ENCODE assay signal across 1 cellular context in the genomic region with DNA sequence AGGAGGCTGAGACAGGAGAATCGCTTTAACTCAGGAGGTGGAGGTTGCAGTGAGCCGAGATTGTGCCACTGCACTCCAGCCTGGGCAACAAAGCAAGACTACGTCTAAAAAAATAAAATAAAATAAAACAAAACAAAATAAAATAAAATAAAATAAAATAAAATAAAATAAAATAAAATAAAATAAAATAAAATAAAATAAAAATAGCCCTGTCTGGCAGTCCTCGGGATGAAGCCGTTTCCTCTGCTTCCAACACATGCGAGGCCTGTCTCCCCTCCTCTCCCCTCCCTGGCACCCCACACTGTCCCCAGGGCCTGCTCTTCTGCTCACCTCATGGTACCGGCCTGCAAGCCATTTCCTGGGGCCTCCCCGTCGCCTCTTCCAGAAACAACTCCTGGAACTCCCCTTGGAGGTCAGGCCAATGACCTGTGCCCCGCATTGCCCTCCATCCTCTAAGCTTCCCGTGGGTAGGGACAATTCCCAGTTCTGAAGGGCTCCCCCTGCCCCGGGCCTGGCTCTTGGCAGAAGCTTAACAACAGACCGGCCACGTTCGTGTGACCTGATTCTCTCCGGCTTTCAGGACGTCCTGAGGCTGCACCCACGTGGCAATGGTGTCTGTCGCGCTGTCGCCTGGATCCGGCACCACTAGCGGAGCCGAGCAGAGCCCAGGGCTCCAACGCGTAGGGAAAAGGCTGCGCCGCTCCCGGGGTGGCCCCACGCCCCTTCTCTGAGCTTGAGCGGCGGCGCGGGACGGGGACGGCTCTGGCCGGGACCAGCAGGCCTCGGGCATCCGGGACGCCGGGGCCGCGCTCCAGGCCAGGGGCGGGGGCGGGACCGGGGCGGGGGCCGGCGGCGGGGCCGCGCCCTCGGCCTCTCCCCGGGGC.
TF ChIP-seq lines count a peak whose summit lies in the region.

No MANE protein-coding gene starts in this region.

TF ChIP-seq in HEK293, 187 proteins besides CTCF, POLR2A, EP300 and RAD21 (continued from another document):
- TF ChIP-seq, protein P1, sequence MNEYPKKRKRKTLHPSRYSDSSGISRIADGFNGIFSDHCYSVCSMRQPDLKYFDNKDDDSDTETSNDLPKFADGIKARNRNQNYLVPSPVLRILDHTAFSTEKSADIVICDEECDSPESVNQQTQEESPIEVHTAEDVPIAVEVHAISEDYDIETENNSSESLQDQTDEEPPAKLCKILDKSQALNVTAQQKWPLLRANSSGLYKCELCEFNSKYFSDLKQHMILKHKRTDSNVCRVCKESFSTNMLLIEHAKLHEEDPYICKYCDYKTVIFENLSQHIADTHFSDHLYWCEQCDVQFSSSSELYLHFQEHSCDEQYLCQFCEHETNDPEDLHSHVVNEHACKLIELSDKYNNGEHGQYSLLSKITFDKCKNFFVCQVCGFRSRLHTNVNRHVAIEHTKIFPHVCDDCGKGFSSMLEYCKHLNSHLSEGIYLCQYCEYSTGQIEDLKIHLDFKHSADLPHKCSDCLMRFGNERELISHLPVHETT (tag by site-specific recombination; IDR thresholded peaks at IDR 0.05), result no peak
- TF ChIP-seq ZNF621 (tag by site-specific recombination; IDR thresholded peaks at IDR 0.05) (no peak), BCL11A (tag by site-specific recombination; IDR thresholded peaks at IDR 0.05; ENCODE audit: low read depth) (no peak), ZNF221 (tag by site-specific recombination; IDR thresholded peaks at IDR 0.05; ENCODE audit: borderline replicate concordance) (no peak), HOXA7 (CRISPR knock-in tag; IDR thresholded peaks at IDR 0.05; ENCODE audit: borderline replicate concordance) (no peak), KLF8 (tag by site-specific recombination; IDR thresholded peaks at IDR 0.05) (no peak; the same call in 1 of the 2 replicates), ZNF292 (tag by site-specific recombination; IDR thresholded peaks at IDR 0.05; ENCODE audit: borderline replicate concordance, low read depth) (no peak), ZNF138 (tag by site-specific recombination; IDR thresholded peaks at IDR 0.05; ENCODE audit: borderline replicate concordance) (no peak), GLIS2 (tag by site-specific recombination; IDR thresholded peaks at IDR 0.05) (0 out of 2 replicates have a peak, but pooled peaks have one; percentile 16), ZNF341 (tag by site-specific recombination; IDR thresholded peaks at IDR 0.05; ENCODE audit: low read depth) (peak; percentile 18; the same call in 1 of the 2 replicates), ZNF433 (tag by site-specific recombination; IDR thresholded peaks at IDR 0.05; ENCODE audit: low read depth) (no peak), ZNF571 (tag by site-specific recombination; IDR thresholded peaks at IDR 0.05) (no peak), SP3 (tag by site-specific recombination; IDR thresholded peaks at IDR 0.05) (no peak), ZXDB (tag by site-specific recombination; IDR thresholded peaks at IDR 0.05) (no peak), ZNF146 (tag by site-specific recombination; IDR thresholded peaks at IDR 0.05) (no peak), ZNF169 (tag by site-specific recombination; IDR thresholded peaks at IDR 0.05) (no peak), ZNF610 (tag by site-specific recombination; IDR thresholded peaks at IDR 0.05; ENCODE audit: borderline replicate concordance) (no peak), ZNF426 (tag by site-specific recombination; IDR thresholded peaks at IDR 0.05) (no peak), ZBTB8A (tag by site-specific recombination; IDR thresholded peaks at IDR 0.05) (peak; percentile 11; the same call in 1 of the 2 replicates)
- TF ChIP-seq, protein P2, sequence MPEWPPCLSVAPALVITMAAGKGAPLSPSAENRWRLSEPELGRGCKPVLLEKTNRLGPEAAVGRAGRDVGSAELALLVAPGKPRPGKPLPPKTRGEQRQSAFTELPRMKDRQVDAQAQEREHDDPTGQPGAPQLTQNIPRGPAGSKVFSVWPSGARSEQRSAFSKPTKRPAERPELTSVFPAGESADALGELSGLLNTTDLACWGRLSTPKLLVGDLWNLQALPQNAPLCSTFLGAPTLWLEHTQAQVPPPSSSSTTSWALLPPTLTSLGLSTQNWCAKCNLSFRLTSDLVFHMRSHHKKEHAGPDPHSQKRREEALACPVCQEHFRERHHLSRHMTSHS (tag by site-specific recombination; IDR thresholded peaks at IDR 0.05), result no peak
- TF ChIP-seq, protein P3, sequence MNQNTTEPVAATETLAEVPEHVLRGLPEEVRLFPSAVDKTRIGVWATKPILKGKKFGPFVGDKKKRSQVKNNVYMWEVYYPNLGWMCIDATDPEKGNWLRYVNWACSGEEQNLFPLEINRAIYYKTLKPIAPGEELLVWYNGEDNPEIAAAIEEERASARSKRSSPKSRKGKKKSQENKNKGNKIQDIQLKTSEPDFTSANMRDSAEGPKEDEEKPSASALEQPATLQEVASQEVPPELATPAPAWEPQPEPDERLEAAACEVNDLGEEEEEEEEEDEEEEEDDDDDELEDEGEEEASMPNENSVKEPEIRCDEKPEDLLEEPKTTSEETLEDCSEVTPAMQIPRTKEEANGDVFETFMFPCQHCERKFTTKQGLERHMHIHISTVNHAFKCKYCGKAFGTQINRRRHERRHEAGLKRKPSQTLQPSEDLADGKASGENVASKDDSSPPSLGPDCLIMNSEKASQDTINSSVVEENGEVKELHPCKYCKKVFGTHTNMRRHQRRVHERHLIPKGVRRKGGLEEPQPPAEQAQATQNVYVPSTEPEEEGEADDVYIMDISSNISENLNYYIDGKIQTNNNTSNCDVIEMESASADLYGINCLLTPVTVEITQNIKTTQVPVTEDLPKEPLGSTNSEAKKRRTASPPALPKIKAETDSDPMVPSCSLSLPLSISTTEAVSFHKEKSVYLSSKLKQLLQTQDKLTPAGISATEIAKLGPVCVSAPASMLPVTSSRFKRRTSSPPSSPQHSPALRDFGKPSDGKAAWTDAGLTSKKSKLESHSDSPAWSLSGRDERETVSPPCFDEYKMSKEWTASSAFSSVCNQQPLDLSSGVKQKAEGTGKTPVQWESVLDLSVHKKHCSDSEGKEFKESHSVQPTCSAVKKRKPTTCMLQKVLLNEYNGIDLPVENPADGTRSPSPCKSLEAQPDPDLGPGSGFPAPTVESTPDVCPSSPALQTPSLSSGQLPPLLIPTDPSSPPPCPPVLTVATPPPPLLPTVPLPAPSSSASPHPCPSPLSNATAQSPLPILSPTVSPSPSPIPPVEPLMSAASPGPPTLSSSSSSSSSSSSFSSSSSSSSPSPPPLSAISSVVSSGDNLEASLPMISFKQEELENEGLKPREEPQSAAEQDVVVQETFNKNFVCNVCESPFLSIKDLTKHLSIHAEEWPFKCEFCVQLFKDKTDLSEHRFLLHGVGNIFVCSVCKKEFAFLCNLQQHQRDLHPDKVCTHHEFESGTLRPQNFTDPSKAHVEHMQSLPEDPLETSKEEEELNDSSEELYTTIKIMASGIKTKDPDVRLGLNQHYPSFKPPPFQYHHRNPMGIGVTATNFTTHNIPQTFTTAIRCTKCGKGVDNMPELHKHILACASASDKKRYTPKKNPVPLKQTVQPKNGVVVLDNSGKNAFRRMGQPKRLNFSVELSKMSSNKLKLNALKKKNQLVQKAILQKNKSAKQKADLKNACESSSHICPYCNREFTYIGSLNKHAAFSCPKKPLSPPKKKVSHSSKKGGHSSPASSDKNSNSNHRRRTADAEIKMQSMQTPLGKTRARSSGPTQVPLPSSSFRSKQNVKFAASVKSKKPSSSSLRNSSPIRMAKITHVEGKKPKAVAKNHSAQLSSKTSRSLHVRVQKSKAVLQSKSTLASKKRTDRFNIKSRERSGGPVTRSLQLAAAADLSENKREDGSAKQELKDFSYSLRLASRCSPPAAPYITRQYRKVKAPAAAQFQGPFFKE (tag by site-specific recombination; IDR thresholded peaks at IDR 0.05; ENCODE audit: borderline replicate concordance), result no peak
- TF ChIP-seq, protein P4, sequence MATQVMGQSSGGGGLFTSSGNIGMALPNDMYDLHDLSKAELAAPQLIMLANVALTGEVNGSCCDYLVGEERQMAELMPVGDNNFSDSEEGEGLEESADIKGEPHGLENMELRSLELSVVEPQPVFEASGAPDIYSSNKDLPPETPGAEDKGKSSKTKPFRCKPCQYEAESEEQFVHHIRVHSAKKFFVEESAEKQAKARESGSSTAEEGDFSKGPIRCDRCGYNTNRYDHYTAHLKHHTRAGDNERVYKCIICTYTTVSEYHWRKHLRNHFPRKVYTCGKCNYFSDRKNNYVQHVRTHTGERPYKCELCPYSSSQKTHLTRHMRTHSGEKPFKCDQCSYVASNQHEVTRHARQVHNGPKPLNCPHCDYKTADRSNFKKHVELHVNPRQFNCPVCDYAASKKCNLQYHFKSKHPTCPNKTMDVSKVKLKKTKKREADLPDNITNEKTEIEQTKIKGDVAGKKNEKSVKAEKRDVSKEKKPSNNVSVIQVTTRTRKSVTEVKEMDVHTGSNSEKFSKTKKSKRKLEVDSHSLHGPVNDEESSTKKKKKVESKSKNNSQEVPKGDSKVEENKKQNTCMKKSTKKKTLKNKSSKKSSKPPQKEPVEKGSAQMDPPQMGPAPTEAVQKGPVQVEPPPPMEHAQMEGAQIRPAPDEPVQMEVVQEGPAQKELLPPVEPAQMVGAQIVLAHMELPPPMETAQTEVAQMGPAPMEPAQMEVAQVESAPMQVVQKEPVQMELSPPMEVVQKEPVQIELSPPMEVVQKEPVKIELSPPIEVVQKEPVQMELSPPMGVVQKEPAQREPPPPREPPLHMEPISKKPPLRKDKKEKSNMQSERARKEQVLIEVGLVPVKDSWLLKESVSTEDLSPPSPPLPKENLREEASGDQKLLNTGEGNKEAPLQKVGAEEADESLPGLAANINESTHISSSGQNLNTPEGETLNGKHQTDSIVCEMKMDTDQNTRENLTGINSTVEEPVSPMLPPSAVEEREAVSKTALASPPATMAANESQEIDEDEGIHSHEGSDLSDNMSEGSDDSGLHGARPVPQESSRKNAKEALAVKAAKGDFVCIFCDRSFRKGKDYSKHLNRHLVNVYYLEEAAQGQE (tag by site-specific recombination; IDR thresholded peaks at IDR 0.05), result no peak
- TF ChIP-seq, protein P5, sequence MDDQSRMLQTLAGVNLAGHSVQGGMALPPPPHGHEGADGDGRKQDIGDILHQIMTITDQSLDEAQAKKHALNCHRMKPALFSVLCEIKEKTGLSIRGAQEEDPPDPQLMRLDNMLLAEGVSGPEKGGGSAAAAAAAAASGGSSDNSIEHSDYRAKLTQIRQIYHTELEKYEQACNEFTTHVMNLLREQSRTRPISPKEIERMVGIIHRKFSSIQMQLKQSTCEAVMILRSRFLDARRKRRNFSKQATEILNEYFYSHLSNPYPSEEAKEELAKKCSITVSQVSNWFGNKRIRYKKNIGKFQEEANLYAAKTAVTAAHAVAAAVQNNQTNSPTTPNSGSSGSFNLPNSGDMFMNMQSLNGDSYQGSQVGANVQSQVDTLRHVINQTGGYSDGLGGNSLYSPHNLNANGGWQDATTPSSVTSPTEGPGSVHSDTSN (CRISPR knock-in tag; IDR thresholded peaks at IDR 0.05), result no peak
- TF ChIP-seq, protein P6, sequence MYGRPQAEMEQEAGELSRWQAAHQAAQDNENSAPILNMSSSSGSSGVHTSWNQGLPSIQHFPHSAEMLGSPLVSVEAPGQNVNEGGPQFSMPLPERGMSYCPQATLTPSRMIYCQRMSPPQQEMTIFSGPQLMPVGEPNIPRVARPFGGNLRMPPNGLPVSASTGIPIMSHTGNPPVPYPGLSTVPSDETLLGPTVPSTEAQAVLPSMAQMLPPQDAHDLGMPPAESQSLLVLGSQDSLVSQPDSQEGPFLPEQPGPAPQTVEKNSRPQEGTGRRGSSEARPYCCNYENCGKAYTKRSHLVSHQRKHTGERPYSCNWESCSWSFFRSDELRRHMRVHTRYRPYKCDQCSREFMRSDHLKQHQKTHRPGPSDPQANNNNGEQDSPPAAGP (tag by site-specific recombination; IDR thresholded peaks at IDR 0.05), result no peak
- TF ChIP-seq, protein P7, sequence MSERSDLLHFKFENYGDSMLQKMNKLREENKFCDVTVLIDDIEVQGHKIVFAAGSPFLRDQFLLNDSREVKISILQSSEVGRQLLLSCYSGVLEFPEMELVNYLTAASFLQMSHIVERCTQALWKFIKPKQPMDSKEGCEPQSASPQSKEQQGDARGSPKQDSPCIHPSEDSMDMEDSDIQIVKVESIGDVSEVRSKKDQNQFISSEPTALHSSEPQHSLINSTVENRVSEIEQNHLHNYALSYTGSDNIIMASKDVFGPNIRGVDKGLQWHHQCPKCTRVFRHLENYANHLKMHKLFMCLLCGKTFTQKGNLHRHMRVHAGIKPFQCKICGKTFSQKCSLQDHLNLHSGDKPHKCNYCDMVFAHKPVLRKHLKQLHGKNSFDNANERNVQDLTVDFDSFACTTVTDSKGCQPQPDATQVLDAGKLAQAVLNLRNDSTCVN (tag by site-specific recombination; optimal IDR thresholded peaks at IDR 0.05), result peak; percentile 55
